Comparison of ENCODE assay signal across 8 cellular contexts in the genomic region with DNA sequence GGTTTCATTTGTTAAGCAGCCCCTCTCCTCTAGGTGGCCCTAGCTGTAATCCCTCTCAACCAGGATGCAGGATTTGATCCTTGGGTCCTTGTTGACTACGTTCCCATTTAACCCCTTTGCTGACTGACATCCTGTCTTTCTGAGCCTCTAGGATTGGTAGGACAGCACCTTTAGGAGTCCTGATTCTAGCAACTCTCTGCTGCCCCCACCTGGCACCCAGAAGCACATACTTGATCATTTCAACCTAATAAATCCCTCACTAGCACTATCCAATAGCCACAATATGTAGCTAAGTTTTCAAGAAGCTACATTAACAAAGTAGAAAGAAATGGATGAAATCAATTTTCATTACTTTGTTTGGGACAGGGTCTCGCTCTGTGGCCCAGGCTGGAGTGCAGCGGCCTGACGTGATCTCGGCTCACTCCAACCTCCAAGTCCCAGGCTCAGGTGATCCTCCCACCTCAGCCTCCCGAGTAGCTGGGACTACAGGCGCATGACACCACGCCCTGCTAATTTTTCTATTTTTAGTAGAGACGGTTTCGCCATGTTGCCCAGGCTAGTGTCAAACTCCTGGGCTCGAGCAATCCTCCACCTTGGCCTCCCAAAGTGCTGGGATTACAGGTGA. TPM values are rescaled to one million over a fixed set of nuclear protein-coding genes. Genes with fewer than 3 reads are reported as not detected.
DNase-seq lines count a peak whose midpoint lies in the region; ATAC-seq and TF ChIP-seq lines count a peak whose summit lies in the region.

No MANE protein-coding gene starts in this region.

- CTCF ChIA-PET in CD8-positive, alpha-beta T cell (lab: Charles Lee): interaction anchor here (0.9 to 1.3 kb wide), 3 partner anchors 11 to 122 kb away, joined by 3 to 10 read pairs (median 4); no protein-coding TSS in a partner anchor

- no peaks in the 10 kb centered on the region for H3K4me1 ChIP-seq in CD8-positive, alpha-beta T cell (ENCODE audit: insufficient read depth, low read length)

- no peaks in the 10 kb centered on the region for H3K4me1 Mint-ChIP-seq in CD8-positive, alpha-beta T cell (ENCODE audit: low read depth)
- peaks cover 5% of the 10 kb centered on the region for H3K4me1 Mint-ChIP-seq in mesothelial cell of epicardium

- TF ChIP-seq CTCF in CD8-positive, alpha-beta T cell (IDR thresholded peaks at IDR 0.05): peak; percentile 77
- TF ChIP-seq CTCF in mesothelial cell of epicardium (IDR thresholded peaks at IDR 0.05; ENCODE audit: unreplicated experiment): peak; percentile 69

- H3K9me3 Mint-ChIP-seq in CD8-positive, alpha-beta T cell: no peaks in the 10 kb centered on the region
- no peaks in the 10 kb centered on the region for H3K9me3 Mint-ChIP-seq in mesothelial cell of epicardium

- DNase-seq in CD8-positive, alpha-beta T cell: peak; percentile 9 to 54 (median 45)
- DNase-seq in NCI-H526 (lab: John Stamatoyannopoulos, UW) (peak; percentile 51 to 81), ecto neural progenitor cell (ENCODE audit: low spot score) (peak; percentile 79), mesothelial cell of epicardium (ENCODE audit: low spot score in 2 of 2, unreplicated experiment in 2 of 2) (peak; percentile 27 to 72)
- DNase-seq in activated CD4-positive, alpha-beta T cell treated with anti-CD3 and anti-CD28 coated beads for 48 hours: peak; percentile 72
- peak; percentile 17 to 35 for DNase-seq in stimulated activated CD8-positive, alpha-beta memory T cell treated with anti-CD3 and anti-CD28 coated beads, Interleukin-7, amount 100 ng/mL, for 48 hours (ENCODE audit: extremely low read depth in 1 of 2, low read depth in 1 of 2)

- H3K27ac Mint-ChIP-seq in CD8-positive, alpha-beta T cell: no peak overlapping the region
- H3K27ac Mint-ChIP-seq in mesothelial cell of epicardium: no peak overlapping the region

- intact Hi-C loops in CD8-positive, alpha-beta T cell (cut with DNase I, micrococcal nuclease): no loop called here

- no peaks in the 10 kb centered on the region for H3K36me3 ChIP-seq in CD8-positive, alpha-beta T cell (ENCODE audit: insufficient read depth, low read length)

- no peak overlapping the region for H3K4me3 Mint-ChIP-seq in CD8-positive, alpha-beta T cell
- H3K4me3 Mint-ChIP-seq in mesothelial cell of epicardium: no peak overlapping the region

- POLR2A ChIA-PET in CD8-positive, alpha-beta T cell (lab: Charles Lee): no interaction called here

- no peaks in the 10 kb centered on the region for H3K27me3 Mint-ChIP-seq in CD8-positive, alpha-beta T cell (ENCODE audit: low read depth)
- H3K27me3 Mint-ChIP-seq in mesothelial cell of epicardium (ENCODE audit: low read depth): no peaks in the 10 kb centered on the region

- H3K9me3 ChIP-seq in CD8-positive, alpha-beta T cell (ENCODE audit: low read length): no peaks in the 10 kb centered on the region

- peak; percentile 64 for ATAC-seq in CD8-positive, alpha-beta T cell
- ATAC-seq in GM19328 (IDR thresholded peaks at IDR 0.05; ENCODE audit: unreplicated experiment) (peak; percentile 83), HG03432 (IDR thresholded peaks at IDR 0.05; ENCODE audit: unreplicated experiment) (peak; percentile 95)

- H3K36me3 Mint-ChIP-seq in CD8-positive, alpha-beta T cell: no peaks in the 10 kb centered on the region
- no peaks in the 10 kb centered on the region for H3K36me3 Mint-ChIP-seq in mesothelial cell of epicardium

- no peaks in the 10 kb centered on the region for H3K27me3 ChIP-seq in CD8-positive, alpha-beta T cell (ENCODE audit: insufficient read depth, low read length)

- no peak overlapping the region for H3K4me3 ChIP-seq in CD8-positive, alpha-beta T cell (ENCODE audit: low read depth, low read length)

- no peak overlapping the region for H3K27ac ChIP-seq in CD8-positive, alpha-beta T cell (ENCODE audit: low read depth, low read length)

RNA-seq across cellular contexts. Expression of gene RSL24D1, which starts 28.3 kb away (rescaled TPM):
- 100 to 1,000 TPM; 181 to 186 TPM for total RNA-seq in CD8-positive, alpha-beta T cell
- 74.6 to 78.8 TPM (median 75.1 TPM) in 3 replicates for total RNA-seq in mesothelial cell of epicardium

Comparison
In these comparisons a context has a peak if more than half of its experiments do, and no peak if none do; other contexts are left out.
1. DNase-seq: peak in every context shown above with its lines; median percentile 79 in ecto neural progenitor cell; 72 in activated CD4-positive, alpha-beta T cell treated with anti-CD3 and anti-CD28 coated beads for 48 hours; 66 in NCI-H526; 50 in mesothelial cell of epicardium; 45 in CD8-positive, alpha-beta T cell; 26 in stimulated activated CD8-positive, alpha-beta memory T cell treated with anti-CD3 and anti-CD28 coated beads, Interleukin-7, amount 100 ng/mL, for 48 hours.